ENCODE assay signal across 21 cellular contexts in genomic region chrX:128698528-128698927, GRCh38.
"Had no signal": no experiment of that assay in that cellular context is flagged by ENCODE, and none has a peak within 500 bp of the region (broad histone marks: within the 10 kb centered on the region; RNA-seq: fewer than 3 reads in every experiment).

No MANE protein-coding gene starts in this region.

- DNase-seq: activated CD4-positive, alpha-beta T cell treated with anti-CD3 and anti-CD28 coated beads, Interleukin-2, amount 50 U/mL, for 4 hours; activated CD4-positive, CD25-positive, alpha-beta regulatory T cell treated with anti-CD3 and anti-CD28 coated beads, Interleukin-2, amount 50 U/mL, for 72 hours; activated naive CD4-positive, alpha-beta T cell treated with anti-CD3 and anti-CD28 coated beads for 36 hours; foreskin keratinocyte; glutamatergic neuron; hypothalamus; left ventricle myocardium inferior; nucleus accumbens; small intestine; stimulated activated CD4-positive, alpha-beta T cell treated with anti-CD3 and anti-CD28 coated beads, Interleukin-4, amount 100 ng/mL, for 24 hours; stimulated activated CD8-positive, alpha-beta memory T cell treated with anti-CD3 and anti-CD28 coated beads, Interleukin-4, amount 100 ng/mL, for 48 hours; stimulated activated naive CD8-positive, alpha-beta T cell treated with anti-CD3 and anti-CD28 coated beads, Interleukin-15, Interleukin-2, amounts not matched to agents 100 U/mL and 50 U/mL, for 24 hours; T1000; transverse colon had no signal

- H3K9me3 ChIP-seq: esophagus muscularis mucosa, left ventricle myocardium inferior, right atrium auricular region, transverse colon, vagina had no signal

- H3K36me3 Mint-ChIP-seq: memory B cell; natural killer cell treated with Interleukin-12 subunit alpha and Interleukin-12 subunit beta and Interleukin-15 and Interleukin-18, amount 100 ng/mL, for 72 hours had no signal

- H3K4me3 Mint-ChIP-seq: activated naive CD4-positive, alpha-beta T cell treated with anti-CD3 and anti-CD28 coated beads for 36 hours; memory B cell; natural killer cell treated with Interleukin-12 subunit alpha and Interleukin-12 subunit beta and Interleukin-15 and Interleukin-18, amount 100 ng/mL, for 72 hours had no signal

- H3K27me3 Mint-ChIP-seq: memory B cell, progenitor cell of endocrine pancreas had no signal

- H3K36me3 ChIP-seq: esophagus muscularis mucosa, left ventricle myocardium inferior, right atrium auricular region, transverse colon, vagina had no signal

- ATAC-seq: foreskin keratinocyte; natural killer cell treated with Interleukin-12 subunit alpha and Interleukin-12 subunit beta and Interleukin-15 and Interleukin-18, amount 100 ng/mL, for 72 hours; stimulated activated naive CD8-positive, alpha-beta T cell treated with anti-CD3 and anti-CD28 coated beads, Interleukin-15, Interleukin-2, amounts not matched to agents 100 U/mL and 50 U/mL, for 24 hours had no signal

- H3K4me3 ChIP-seq: esophagus muscularis mucosa, left ventricle myocardium inferior, right atrium auricular region, transverse colon, vagina had no signal

- H3K27ac Mint-ChIP-seq: activated naive CD4-positive, alpha-beta T cell treated with anti-CD3 and anti-CD28 coated beads for 36 hours; activated T-helper 2 cell treated with anti-CD3 and anti-CD28 coated beads, Interferon-gamma antibody, Interleukin-2, Interleukin-4, amounts not matched to agents 10 μg/mL and 5 μg/mL and 100 μg/mL, durations not matched to agents 14 hours and 24 hours and 36 hours; memory B cell; natural killer cell treated with Interleukin-12 subunit alpha and Interleukin-12 subunit beta and Interleukin-15 and Interleukin-18, amount 100 ng/mL, for 72 hours; progenitor cell of endocrine pancreas had no signal

- H3K9me3 Mint-ChIP-seq: activated naive CD4-positive, alpha-beta T cell treated with anti-CD3 and anti-CD28 coated beads for 36 hours; activated T-helper 2 cell treated with anti-CD3 and anti-CD28 coated beads, Interferon-gamma antibody, Interleukin-2, Interleukin-4, amounts not matched to agents 10 μg/mL and 5 μg/mL and 100 μg/mL, durations not matched to agents 14 hours and 24 hours and 36 hours; memory B cell; natural killer cell treated with Interleukin-12 subunit alpha and Interleukin-12 subunit beta and Interleukin-15 and Interleukin-18, amount 100 ng/mL, for 72 hours had no signal

- H3K27me3 ChIP-seq: esophagus muscularis mucosa, foreskin keratinocyte, right atrium auricular region, transverse colon, vagina had no signal

- H3K4me1 Mint-ChIP-seq: memory B cell had no signal
